Comparison of ENCODE assay signal across 20 cellular contexts in the genomic region with DNA sequence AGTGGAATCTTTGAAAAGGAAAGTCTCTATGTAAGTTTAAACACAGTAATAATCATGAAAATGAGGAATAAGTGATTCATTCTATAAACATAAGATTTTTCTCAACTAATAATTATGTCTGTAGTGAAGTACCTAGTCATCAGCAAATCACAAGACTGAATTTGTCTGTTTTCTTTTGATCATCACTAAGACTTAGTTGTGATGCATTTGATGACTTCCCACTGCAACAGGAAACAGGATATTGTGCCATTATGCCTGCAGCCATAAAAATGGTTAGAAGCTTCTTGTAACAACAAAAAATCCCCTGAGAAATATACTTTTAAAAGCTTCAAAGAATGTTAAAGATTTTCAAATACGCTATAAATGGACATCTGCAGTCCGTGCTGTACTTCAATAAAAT.
A peak's percentile ranks its signal among the peaks of the same experiment; 100 is the strongest.
DNase-seq lines count a peak whose midpoint lies in the region; ATAC-seq and TF ChIP-seq lines count a peak whose summit lies in the region.
"Had no signal": no experiment of that assay in that cellular context is flagged by ENCODE, and none has a peak within 500 bp of the region (broad histone marks: within the 10 kb centered on the region; RNA-seq: fewer than 3 reads in every experiment).

No MANE protein-coding gene starts in this region.

- no peak overlapping the region for H2AFZ ChIP-seq in PC-3 (ENCODE audit: low read length)
- H2AFZ ChIP-seq in PC-9 = no peak overlapping the region

- POLR2A ChIA-PET in PC-3 (lab: Charles Lee; ENCODE audit: unreplicated experiment) = no interaction called here
- POLR2A ChIA-PET in PC-9 (lab: Charles Lee; ENCODE audit: unreplicated experiment) = no interaction called here

- H3K4me1 ChIP-seq in BLaER1 treated with 17β-estradiol and CSF1 and Interleukin-3, amounts not matched to agents 10 nM and 100 nM = peaks cover 0 to 20% (median 9%) of the 10 kb centered on the region in 10 experiments; a peak in 18 of 20 replicates
- H3K4me1 ChIP-seq in PC-3 (ENCODE audit: insufficient read depth, low read length) (peaks cover 23% of the 10 kb centered on the region), PC-9 (replicated peaks; ENCODE audit: insufficient read depth) (no peaks in the 10 kb centered on the region)

- BruUV-seq in PC-3 (replicated peaks; lab: Mats Ljungman, UMichigan) (no TSS peak), PC-9 (replicated peaks; lab: Mats Ljungman, UMichigan) (no TSS peak)

- H3K27me3 ChIP-seq in BLaER1 treated with 17β-estradiol and CSF1 and Interleukin-3, amounts not matched to agents 10 nM and 100 nM = no peaks in the 10 kb centered on the region
- H3K27me3 ChIP-seq in PC-3 (ENCODE audit: low read length) (no peaks in the 10 kb centered on the region), PC-9 (ENCODE audit: insufficient read depth, low read depth) (no peaks in the 10 kb centered on the region)

- no peaks in the 10 kb centered on the region for H3K9me2 ChIP-seq in PC-3 (replicated peaks; ENCODE audit: low read length)
- no peaks in the 10 kb centered on the region for H3K9me2 ChIP-seq in PC-9 (ENCODE audit: insufficient read depth)

- H3K4me2 ChIP-seq in BLaER1 treated with 17β-estradiol and CSF1 and Interleukin-3, amounts not matched to agents 10 nM and 100 nM = peak overlapping the region; percentile 26 to 73 (median 44); a peak in 21 of 22 replicates
- H3K4me2 ChIP-seq in PC-3 (ENCODE audit: low read length) (0 out of 2 replicates have a peak overlapping the region, but pooled peaks have one; percentile 10), PC-9 (no peak overlapping the region)

- H3K79me2 ChIP-seq in PC-3 (ENCODE audit: low read length) (no peaks in the 10 kb centered on the region), PC-9 (ENCODE audit: low read depth) (no peaks in the 10 kb centered on the region)

- H3K27me3 Mint-ChIP-seq in chondrocyte (ENCODE audit: low read depth) = no peaks in the 10 kb centered on the region

- H3K27ac ChIP-seq in BLaER1 treated with 17β-estradiol and CSF1 and Interleukin-3, amounts not matched to agents 10 nM and 100 nM = peak overlapping the region in 8 of 11 experiments; percentile 1 to 71 (median 50); a peak in 12 of 22 replicates
- peak overlapping the region; percentile 76 for H3K27ac ChIP-seq in PC-3 (ENCODE audit: low read length)
- no peak overlapping the region for H3K27ac ChIP-seq in PC-9
- H3K27ac ChIP-seq: HL-60 had no signal

- H3K36me3 Mint-ChIP-seq in chondrocyte (ENCODE audit: low read depth) = no peaks in the 10 kb centered on the region

- no peak overlapping the region for H3K4me3 Mint-ChIP-seq in chondrocyte (ENCODE audit: unreplicated experiment)
- H3K4me3 Mint-ChIP-seq: H9, HFFc6 had no signal

- H3K9me3 ChIP-seq in BLaER1 treated with 17β-estradiol and CSF1 and Interleukin-3, amounts not matched to agents 10 nM and 100 nM (replicated peaks in 1 of 11) = peaks cover 0 to 3% (median 0%) of the 10 kb centered on the region in 11 experiments; a peak in 1 of 22 replicates
- no peaks in the 10 kb centered on the region; the same call in 1 of the 2 replicates for H3K9me3 ChIP-seq in PC-3 (ENCODE audit: low read length)
- H3K9me3 ChIP-seq in PC-9 (ENCODE audit: insufficient read depth, low read depth) = no peaks in the 10 kb centered on the region

- TF ChIP-seq CTCF in PC-3 (conservative IDR thresholded peaks at IDR 0.05; ENCODE audit: low read depth, low read length) (no peak), chondrocyte (IDR thresholded peaks at IDR 0.05) (no peak), PC-9 (conservative IDR thresholded peaks at IDR 0.05) (no peak)

- no peaks in the 10 kb centered on the region for H3F3A ChIP-seq in PC-3 (ENCODE audit: low read length, unreplicated experiment)
- H3F3A ChIP-seq in PC-9 (ENCODE audit: insufficient read depth, low read depth) = no peaks in the 10 kb centered on the region

- H3K9ac ChIP-seq in BLaER1 treated with 17β-estradiol and CSF1 and Interleukin-3, amounts not matched to agents 10 nM and 100 nM = no peak overlapping the region
- peak overlapping the region; percentile 23; the same call in 1 of the 2 replicates for H3K9ac ChIP-seq in PC-3 (ENCODE audit: low read length)

- peak; percentile 68 for ATAC-seq in PC-3
- ATAC-seq: GM12878 had no signal

- CTCF ChIA-PET in PC-3 (lab: Charles Lee) = no interaction called here
- CTCF ChIA-PET in PC-9 (lab: Charles Lee) = no interaction called here

- intact Hi-C loops in PC-3 (cut with micrococcal nuclease) (loop anchor here (1.0 to 10.0 kb wide), 3 partner anchors 117 to 414 kb away; no protein-coding TSS in a partner anchor), PC-9 (cut with micrococcal nuclease; ENCODE audit: unreplicated experiment) (no loop called here)

- peak overlapping the region; percentile 8 for H3K27ac Mint-ChIP-seq in chondrocyte (ENCODE audit: unreplicated experiment)
- H3K27ac Mint-ChIP-seq: H9, HFFc6 had no signal

- DNase-seq in PC-3 (peak; percentile 50), chondrocyte (ENCODE audit: low spot score) (no peak), retina (peak; percentile 4), PC-9 (no peak), NOMO-1 treated with DMSO at 0.1 percent for 48 hours (lab: John Stamatoyannopoulos, UW; ENCODE audit: unreplicated experiment) (no peak)
- DNase-seq in central memory CD4-positive, alpha-beta T cell = no peak
- DNase-seq: DMS79 treated with DMSO at 0.1 percent for 48 hours, H9, HFFc6, NCI-H1092 treated with DMSO at 0.1 percent for 48 hours, NCI-H146, NCI-H2029, NCI-H226, NCI-H510A treated with DMSO at 0.1 percent for 48 hours, NCI-H774, Right ventricle myocardium superior, SW 1271 had no signal

- H4K20me1 ChIP-seq in BLaER1 treated with 17β-estradiol and CSF1 and Interleukin-3, amounts not matched to agents 10 nM and 100 nM = no peaks in the 10 kb centered on the region
- H4K20me1 ChIP-seq in PC-3 (ENCODE audit: low read length) (no peaks in the 10 kb centered on the region), PC-9 (ENCODE audit: insufficient read depth) (no peaks in the 10 kb centered on the region)

- peaks cover 6% of the 10 kb centered on the region for H3K4me1 Mint-ChIP-seq in chondrocyte (ENCODE audit: low read depth)

- H3K9me3 Mint-ChIP-seq in chondrocyte (ENCODE audit: low read depth) = no peaks in the 10 kb centered on the region
- H3K9me3 Mint-ChIP-seq: H9 had no signal

- H3K4me3 ChIP-seq in BLaER1 treated with 17β-estradiol and CSF1 and Interleukin-3, amounts not matched to agents 10 nM and 100 nM = no peak overlapping the region
- H3K4me3 ChIP-seq in PC-3 (ENCODE audit: low read length) = 0 out of 2 replicates have a peak overlapping the region, but pooled peaks have one; percentile 15
- no peak overlapping the region for H3K4me3 ChIP-seq in PC-9
- H3K4me3 ChIP-seq: GM12878 had no signal

- no peaks in the 10 kb centered on the region for H3K36me3 ChIP-seq in BLaER1 treated with 17β-estradiol and CSF1 and Interleukin-3, amounts not matched to agents 10 nM and 100 nM
- no peaks in the 10 kb centered on the region for H3K36me3 ChIP-seq in PC-3 (ENCODE audit: low read depth, low read length)
- H3K36me3 ChIP-seq in PC-9 (ENCODE audit: low read depth) = no peaks in the 10 kb centered on the region

Comparison
In these comparisons a context has a peak if more than half of its experiments do, and no peak if none do; other contexts are left out.
1. DNase-seq: peak in PC-3 (single experiment) and retina (single experiment); none in chondrocyte (single experiment), central memory CD4-positive, alpha-beta T cell (single experiment), PC-9 (0 of 2) and NOMO-1 treated with DMSO at 0.1 percent for 48 hours (single experiment).